In genomic region chr3:10703875-10704274, GRCh38 we compare ENCODE assay signal across 11 cellular contexts.
DNase-seq lines count a peak whose midpoint lies in the region; ATAC-seq and TF ChIP-seq lines count a peak whose summit lies in the region.
"Had no signal": no experiment of that assay in that cellular context is flagged by ENCODE, and none has a peak within 500 bp of the region (broad histone marks: within the 10 kb centered on the region; RNA-seq: fewer than 3 reads in every experiment).

No MANE protein-coding gene starts in this region.

- peaks cover 54% of the 10 kb centered on the region for H3K27me3 Mint-ChIP-seq in T-helper 2 cell treated with Interferon-gamma antibody and Interleukin-4, amounts not matched to agents 5 μg/mL and 100 μg/mL, for 36 hours (ENCODE audit: low read depth)
- H3K27me3 Mint-ChIP-seq in activated T-cell treated with anti-CD3 and anti-CD28 coated beads, Interleukin-2, amount 50 U/mL, for 4 hours (ENCODE audit: low read depth), result peaks cover 60% of the 10 kb centered on the region

- H3K27ac Mint-ChIP-seq in T-helper 2 cell treated with Interferon-gamma antibody and Interleukin-4, amounts not matched to agents 5 μg/mL and 100 μg/mL, for 36 hours, result no peak overlapping the region

- no peaks in the 10 kb centered on the region for H3K9me3 ChIP-seq in OCI-LY7 (ENCODE audit: low read length)

- in situ Hi-C loops in G401 (cut with HindIII; ENCODE audit: low sequenced_read_pairs), result no loop called here

- H3K4me1 ChIP-seq in OCI-LY7 (ENCODE audit: insufficient read depth, low read length, poor library complexity, severe bottlenecking), result no peaks in the 10 kb centered on the region

- H3K4me3 ChIP-seq in OCI-LY7 (ENCODE audit: low read depth, low read length, poor library complexity, severe bottlenecking) (no peak overlapping the region), fibroblast of mammary gland (ENCODE audit: control insufficient read depth, low read depth, low read length) (no peak overlapping the region)

- H3K4me3 Mint-ChIP-seq in T-helper 2 cell treated with Interferon-gamma antibody and Interleukin-4, amounts not matched to agents 5 μg/mL and 100 μg/mL, for 36 hours, result no peak overlapping the region
- no peak overlapping the region for H3K4me3 Mint-ChIP-seq in activated T-cell treated with anti-CD3 and anti-CD28 coated beads, Interleukin-2, amount 50 U/mL, for 4 hours
- H3K4me3 Mint-ChIP-seq: naive B cell had no signal

- no peaks in the 10 kb centered on the region for H3K9me3 Mint-ChIP-seq in T-helper 2 cell treated with Interferon-gamma antibody and Interleukin-4, amounts not matched to agents 5 μg/mL and 100 μg/mL, for 36 hours
- no peaks in the 10 kb centered on the region for H3K9me3 Mint-ChIP-seq in activated T-cell treated with anti-CD3 and anti-CD28 coated beads, Interleukin-2, amount 50 U/mL, for 4 hours

- H3K4me2 ChIP-seq in OCI-LY7 (ENCODE audit: low read length), result no peak overlapping the region

- DNase-seq in G401 (ENCODE audit: low spot score) (peak; percentile 29), OCI-LY7 (ENCODE audit: low spot score) (peak; percentile 25), fibroblast of mammary gland (ENCODE audit: low read depth) (peak; percentile 10), dedifferentiated amniotic fluid mesenchymal stem cell (ENCODE audit: extremely low spot score) (no peak)
- no peak for DNase-seq in T-helper 2 cell treated with Interferon-gamma antibody and Interleukin-4, amounts not matched to agents 5 μg/mL and 100 μg/mL, for 36 hours (ENCODE audit: low spot score)
- no peak for DNase-seq in activated T-cell treated with anti-CD3 and anti-CD28 coated beads, Interleukin-2, amount 50 U/mL, for 4 hours
- DNase-seq: GDM1, naive B cell, NCI-H2171 had no signal

- H3K36me3 Mint-ChIP-seq in T-helper 2 cell treated with Interferon-gamma antibody and Interleukin-4, amounts not matched to agents 5 μg/mL and 100 μg/mL, for 36 hours (ENCODE audit: low read depth), result no peaks in the 10 kb centered on the region
- H3K36me3 Mint-ChIP-seq in activated T-cell treated with anti-CD3 and anti-CD28 coated beads, Interleukin-2, amount 50 U/mL, for 4 hours (ENCODE audit: insufficient read depth), result no peaks in the 10 kb centered on the region

- CTCF ChIA-PET in OCI-LY7 (lab: Charles Lee; ENCODE audit: unreplicated experiment), result no interaction called here

- H3K4me1 Mint-ChIP-seq in T-helper 2 cell treated with Interferon-gamma antibody and Interleukin-4, amounts not matched to agents 5 μg/mL and 100 μg/mL, for 36 hours (ENCODE audit: low read depth), result no peaks in the 10 kb centered on the region
- peaks cover 7% of the 10 kb centered on the region for H3K4me1 Mint-ChIP-seq in activated T-cell treated with anti-CD3 and anti-CD28 coated beads, Interleukin-2, amount 50 U/mL, for 4 hours (ENCODE audit: low read depth)

- no peaks in the 10 kb centered on the region for H4K20me1 ChIP-seq in OCI-LY7 (ENCODE audit: insufficient read depth, low read length)

- no peak overlapping the region for H2AFZ ChIP-seq in OCI-LY7 (ENCODE audit: low read length)

- POLR2A ChIA-PET in OCI-LY7 (lab: Charles Lee), result interaction anchor here (0.6 kb wide), 1 partner anchor 1659 kb away, joined by 4 read pairs; no protein-coding TSS in a partner anchor

- intact Hi-C loops in OCI-LY7 (cut with micrococcal nuclease; ENCODE audit: unreplicated experiment), result no loop called here

- no peaks in the 10 kb centered on the region for H3K79me2 ChIP-seq in OCI-LY7 (ENCODE audit: insufficient read depth, low read depth, low read length)

- H3K9me2 ChIP-seq in OCI-LY7 (ENCODE audit: insufficient read depth, low read length), result no peaks in the 10 kb centered on the region

- TF ChIP-seq CTCF in 22Rv1 (IDR thresholded peaks at IDR 0.05) (peak; percentile 8; the same call in 1 of the 2 replicates), OCI-LY7 (conservative IDR thresholded peaks at IDR 0.05; ENCODE audit: low read length) (peak; percentile 73), fibroblast of mammary gland (conservative IDR thresholded peaks at IDR 0.05; ENCODE audit: control insufficient read depth, insufficient read depth, low read depth, low read length) (peak; percentile 6)

- no peak for ATAC-seq in HG03095 (IDR thresholded peaks at IDR 0.05; ENCODE audit: unreplicated experiment)
- ATAC-seq in activated T-cell treated with anti-CD3 and anti-CD28 coated beads, Interleukin-2, amount 50 U/mL, for 4 hours, result no peak

- H3K36me3 ChIP-seq in OCI-LY7 (ENCODE audit: insufficient read depth, low read length), result no peaks in the 10 kb centered on the region

- H3K27ac ChIP-seq in 22Rv1, result no peak overlapping the region
- H3K27ac ChIP-seq in OCI-LY7 (ENCODE audit: low read depth, low read length, poor library complexity, severe bottlenecking), result no peak overlapping the region

- no TSS peak for BruUV-seq in OCI-LY7 (replicated peaks; lab: Mats Ljungman, UMichigan)

Comparison
In these comparisons a context has a peak if more than half of its experiments do, and no peak if none do; other contexts are left out.
1. CTCF ChIP-seq: peak in every context shown above with its lines; median percentile 73 in OCI-LY7; 8 in 22Rv1; 6 in fibroblast of mammary gland.
2. DNase-seq: peak in G401 (single experiment), OCI-LY7 (single experiment) and fibroblast of mammary gland (single experiment); none in T-helper 2 cell treated with Interferon-gamma antibody and Interleukin-4, amounts not matched to agents 5 μg/mL and 100 μg/mL, for 36 hours (single experiment), dedifferentiated amniotic fluid mesenchymal stem cell (single experiment) and activated T-cell treated with anti-CD3 and anti-CD28 coated beads, Interleukin-2, amount 50 U/mL, for 4 hours (single experiment).